Comparison of ENCODE assay signal across 1 cellular context in the genomic region with DNA sequence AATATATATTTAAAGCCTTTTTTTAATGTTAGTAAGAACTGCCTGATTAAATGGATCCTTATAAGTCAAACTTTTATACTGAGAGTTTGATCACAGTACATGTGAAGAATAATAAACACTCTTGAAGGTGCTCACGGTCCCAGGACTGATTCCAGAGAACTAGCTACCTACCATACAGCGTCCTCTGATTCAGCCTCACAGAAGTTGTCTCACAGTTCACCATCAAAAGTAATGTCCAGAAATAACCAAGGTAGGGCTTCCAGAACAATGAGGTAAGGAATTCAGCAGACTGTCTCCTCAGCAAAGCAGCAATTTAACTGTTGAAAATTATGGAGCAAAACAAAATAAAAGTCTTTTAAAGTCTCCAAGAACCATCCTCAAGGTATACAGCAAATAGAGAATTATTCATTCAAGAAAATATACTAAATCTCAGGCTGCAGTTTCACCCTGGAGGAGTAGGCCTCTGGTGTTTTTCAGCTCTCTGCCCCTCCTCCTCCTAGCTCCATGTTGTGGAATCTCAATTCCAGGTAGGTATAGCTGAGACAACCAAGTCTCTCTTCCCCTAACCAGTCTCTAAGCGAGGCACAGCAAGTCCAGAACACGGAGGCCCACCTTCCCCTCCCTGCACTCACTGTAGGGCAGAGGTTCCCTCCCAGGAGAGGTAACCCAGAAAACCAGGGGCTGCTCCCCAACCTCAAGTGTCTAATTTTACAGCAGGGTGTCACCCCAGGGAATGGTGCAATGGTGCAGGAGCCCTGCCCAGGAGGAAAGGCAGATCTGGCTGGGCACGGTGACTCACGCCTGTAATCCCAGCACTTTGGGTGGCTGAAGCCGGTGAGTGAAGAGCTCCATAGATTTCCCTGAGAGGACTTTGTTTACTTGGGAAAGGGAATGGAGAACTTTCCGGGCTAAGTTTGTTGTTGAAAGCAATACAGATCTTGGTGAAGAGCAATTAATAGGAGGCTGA.
TF ChIP-seq lines count a peak whose summit lies in the region.

No MANE protein-coding gene starts in this region.

TF ChIP-seq in GM23338, 12 proteins besides CTCF, POLR2A, EP300 and RAD21:
- TF ChIP-seq, protein P1, sequence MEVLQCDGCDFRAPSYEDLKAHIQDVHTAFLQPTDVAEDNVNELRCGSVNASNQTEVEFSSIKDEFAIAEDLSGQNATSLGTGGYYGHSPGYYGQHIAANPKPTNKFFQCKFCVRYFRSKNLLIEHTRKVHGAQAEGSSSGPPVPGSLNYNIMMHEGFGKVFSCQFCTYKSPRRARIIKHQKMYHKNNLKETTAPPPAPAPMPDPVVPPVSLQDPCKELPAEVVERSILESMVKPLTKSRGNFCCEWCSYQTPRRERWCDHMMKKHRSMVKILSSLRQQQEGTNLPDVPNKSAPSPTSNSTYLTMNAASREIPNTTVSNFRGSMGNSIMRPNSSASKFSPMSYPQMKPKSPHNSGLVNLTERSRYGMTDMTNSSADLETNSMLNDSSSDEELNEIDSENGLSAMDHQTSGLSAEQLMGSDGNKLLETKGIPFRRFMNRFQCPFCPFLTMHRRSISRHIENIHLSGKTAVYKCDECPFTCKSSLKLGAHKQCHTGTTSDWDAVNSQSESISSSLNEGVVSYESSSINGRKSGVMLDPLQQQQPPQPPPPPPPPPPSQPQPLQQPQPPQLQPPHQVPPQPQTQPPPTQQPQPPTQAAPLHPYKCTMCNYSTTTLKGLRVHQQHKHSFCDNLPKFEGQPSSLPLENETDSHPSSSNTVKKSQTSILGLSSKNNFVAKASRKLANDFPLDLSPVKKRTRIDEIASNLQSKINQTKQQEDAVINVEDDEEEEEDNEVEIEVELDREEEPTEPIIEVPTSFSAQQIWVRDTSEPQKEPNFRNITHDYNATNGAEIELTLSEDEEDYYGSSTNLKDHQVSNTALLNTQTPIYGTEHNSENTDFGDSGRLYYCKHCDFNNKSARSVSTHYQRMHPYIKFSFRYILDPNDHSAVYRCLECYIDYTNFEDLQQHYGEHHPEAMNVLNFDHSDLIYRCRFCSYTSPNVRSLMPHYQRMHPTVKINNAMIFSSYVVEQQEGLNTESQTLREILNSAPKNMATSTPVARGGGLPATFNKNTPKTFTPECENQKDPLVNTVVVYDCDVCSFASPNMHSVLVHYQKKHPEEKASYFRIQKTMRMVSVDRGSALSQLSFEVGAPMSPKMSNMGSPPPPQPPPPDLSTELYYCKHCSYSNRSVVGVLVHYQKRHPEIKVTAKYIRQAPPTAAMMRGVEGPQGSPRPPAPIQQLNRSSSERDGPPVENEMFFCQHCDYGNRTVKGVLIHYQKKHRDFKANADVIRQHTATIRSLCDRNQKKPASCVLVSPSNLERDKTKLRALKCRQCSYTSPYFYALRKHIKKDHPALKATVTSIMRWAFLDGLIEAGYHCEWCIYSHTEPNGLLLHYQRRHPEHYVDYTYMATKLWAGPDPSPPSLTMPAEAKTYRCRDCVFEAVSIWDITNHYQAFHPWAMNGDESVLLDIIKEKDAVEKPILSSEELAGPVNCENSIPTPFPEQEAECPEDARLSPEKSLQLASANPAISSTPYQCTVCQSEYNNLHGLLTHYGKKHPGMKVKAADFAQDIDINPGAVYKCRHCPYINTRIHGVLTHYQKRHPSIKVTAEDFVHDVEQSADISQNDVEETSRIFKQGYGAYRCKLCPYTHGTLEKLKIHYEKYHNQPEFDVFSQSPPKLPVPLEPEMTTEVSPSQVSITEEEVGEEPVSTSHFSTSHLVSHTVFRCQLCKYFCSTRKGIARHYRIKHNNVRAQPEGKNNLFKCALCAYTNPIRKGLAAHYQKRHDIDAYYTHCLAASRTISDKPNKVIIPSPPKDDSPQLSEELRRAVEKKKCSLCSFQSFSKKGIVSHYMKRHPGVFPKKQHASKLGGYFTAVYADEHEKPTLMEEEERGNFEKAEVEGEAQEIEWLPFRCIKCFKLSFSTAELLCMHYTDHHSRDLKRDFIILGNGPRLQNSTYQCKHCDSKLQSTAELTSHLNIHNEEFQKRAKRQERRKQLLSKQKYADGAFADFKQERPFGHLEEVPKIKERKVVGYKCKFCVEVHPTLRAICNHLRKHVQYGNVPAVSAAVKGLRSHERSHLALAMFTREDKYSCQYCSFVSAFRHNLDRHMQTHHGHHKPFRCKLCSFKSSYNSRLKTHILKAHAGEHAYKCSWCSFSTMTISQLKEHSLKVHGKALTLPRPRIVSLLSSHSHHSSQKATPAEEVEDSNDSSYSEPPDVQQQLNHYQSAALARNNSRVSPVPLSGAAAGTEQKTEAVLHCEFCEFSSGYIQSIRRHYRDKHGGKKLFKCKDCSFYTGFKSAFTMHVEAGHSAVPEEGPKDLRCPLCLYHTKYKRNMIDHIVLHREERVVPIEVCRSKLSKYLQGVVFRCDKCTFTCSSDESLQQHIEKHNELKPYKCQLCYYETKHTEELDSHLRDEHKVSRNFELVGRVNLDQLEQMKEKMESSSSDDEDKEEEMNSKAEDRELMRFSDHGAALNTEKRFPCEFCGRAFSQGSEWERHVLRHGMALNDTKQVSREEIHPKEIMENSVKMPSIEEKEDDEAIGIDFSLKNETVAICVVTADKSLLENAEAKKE (CRISPR knock-in tag; IDR thresholded peaks at IDR 0.05) = no peak
- TF ChIP-seq, protein P2, sequence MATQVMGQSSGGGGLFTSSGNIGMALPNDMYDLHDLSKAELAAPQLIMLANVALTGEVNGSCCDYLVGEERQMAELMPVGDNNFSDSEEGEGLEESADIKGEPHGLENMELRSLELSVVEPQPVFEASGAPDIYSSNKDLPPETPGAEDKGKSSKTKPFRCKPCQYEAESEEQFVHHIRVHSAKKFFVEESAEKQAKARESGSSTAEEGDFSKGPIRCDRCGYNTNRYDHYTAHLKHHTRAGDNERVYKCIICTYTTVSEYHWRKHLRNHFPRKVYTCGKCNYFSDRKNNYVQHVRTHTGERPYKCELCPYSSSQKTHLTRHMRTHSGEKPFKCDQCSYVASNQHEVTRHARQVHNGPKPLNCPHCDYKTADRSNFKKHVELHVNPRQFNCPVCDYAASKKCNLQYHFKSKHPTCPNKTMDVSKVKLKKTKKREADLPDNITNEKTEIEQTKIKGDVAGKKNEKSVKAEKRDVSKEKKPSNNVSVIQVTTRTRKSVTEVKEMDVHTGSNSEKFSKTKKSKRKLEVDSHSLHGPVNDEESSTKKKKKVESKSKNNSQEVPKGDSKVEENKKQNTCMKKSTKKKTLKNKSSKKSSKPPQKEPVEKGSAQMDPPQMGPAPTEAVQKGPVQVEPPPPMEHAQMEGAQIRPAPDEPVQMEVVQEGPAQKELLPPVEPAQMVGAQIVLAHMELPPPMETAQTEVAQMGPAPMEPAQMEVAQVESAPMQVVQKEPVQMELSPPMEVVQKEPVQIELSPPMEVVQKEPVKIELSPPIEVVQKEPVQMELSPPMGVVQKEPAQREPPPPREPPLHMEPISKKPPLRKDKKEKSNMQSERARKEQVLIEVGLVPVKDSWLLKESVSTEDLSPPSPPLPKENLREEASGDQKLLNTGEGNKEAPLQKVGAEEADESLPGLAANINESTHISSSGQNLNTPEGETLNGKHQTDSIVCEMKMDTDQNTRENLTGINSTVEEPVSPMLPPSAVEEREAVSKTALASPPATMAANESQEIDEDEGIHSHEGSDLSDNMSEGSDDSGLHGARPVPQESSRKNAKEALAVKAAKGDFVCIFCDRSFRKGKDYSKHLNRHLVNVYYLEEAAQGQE (IDR thresholded peaks at IDR 0.05; ENCODE audit: unreplicated experiment) = no peak
- TF ChIP-seq EZH2 (IDR thresholded peaks at IDR 0.05; ENCODE audit: low read depth, unreplicated experiment) (no peak), NANOG (IDR thresholded peaks at IDR 0.05; ENCODE audit: borderline replicate concordance) (no peak), CREB1 (CRISPR knock-in tag; IDR thresholded peaks at IDR 0.05; ENCODE audit: low read depth) (no peak), ZNF114 (CRISPR knock-in tag; IDR thresholded peaks at IDR 0.05) (no peak), POLR2AphosphoS5 (IDR thresholded peaks at IDR 0.05; ENCODE audit: low read depth) (no peak)
- TF ChIP-seq, protein P3, sequence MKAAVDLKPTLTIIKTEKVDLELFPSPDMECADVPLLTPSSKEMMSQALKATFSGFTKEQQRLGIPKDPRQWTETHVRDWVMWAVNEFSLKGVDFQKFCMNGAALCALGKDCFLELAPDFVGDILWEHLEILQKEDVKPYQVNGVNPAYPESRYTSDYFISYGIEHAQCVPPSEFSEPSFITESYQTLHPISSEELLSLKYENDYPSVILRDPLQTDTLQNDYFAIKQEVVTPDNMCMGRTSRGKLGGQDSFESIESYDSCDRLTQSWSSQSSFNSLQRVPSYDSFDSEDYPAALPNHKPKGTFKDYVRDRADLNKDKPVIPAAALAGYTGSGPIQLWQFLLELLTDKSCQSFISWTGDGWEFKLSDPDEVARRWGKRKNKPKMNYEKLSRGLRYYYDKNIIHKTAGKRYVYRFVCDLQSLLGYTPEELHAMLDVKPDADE (IDR thresholded peaks at IDR 0.05) = no peak
